In the genomic region with DNA sequence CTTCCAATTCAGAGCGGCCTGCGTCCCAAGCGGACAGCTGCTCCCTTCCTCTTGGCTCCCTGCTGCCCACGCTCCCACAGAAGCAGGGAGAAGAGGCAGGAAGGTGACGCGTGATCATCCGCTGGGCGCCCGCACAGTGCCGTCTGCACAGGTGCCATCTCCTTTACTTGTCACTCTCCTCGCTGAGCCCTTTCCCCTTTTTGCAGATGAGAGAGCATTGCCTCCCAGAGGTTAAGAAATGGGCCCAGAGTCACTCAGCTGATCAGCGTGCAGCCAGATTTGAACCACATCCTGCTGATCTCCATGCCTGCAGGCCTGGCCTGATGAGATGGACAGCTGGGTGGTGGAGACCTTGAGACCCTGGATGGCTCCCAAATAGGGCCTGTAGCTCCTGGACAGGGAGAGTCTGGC, we compare ENCODE assay signal across 1 cellular context.
TF ChIP-seq lines count a peak whose summit lies in the region.

No MANE protein-coding gene starts in this region.

TF ChIP-seq in GM12878, 131 proteins besides CTCF, POLR2A, EP300 and RAD21 (continued from another document):
- TF ChIP-seq, protein P1, sequence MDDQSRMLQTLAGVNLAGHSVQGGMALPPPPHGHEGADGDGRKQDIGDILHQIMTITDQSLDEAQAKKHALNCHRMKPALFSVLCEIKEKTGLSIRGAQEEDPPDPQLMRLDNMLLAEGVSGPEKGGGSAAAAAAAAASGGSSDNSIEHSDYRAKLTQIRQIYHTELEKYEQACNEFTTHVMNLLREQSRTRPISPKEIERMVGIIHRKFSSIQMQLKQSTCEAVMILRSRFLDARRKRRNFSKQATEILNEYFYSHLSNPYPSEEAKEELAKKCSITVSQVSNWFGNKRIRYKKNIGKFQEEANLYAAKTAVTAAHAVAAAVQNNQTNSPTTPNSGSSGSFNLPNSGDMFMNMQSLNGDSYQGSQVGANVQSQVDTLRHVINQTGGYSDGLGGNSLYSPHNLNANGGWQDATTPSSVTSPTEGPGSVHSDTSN (IDR thresholded peaks at IDR 0.05; ENCODE audit: insufficient replicate concordance, low read depth, low read length) = peak; percentile 25
- TF ChIP-seq SREBF2 (IDR thresholded peaks at IDR 0.05; ENCODE audit: low read length) (no peak), EED (IDR thresholded peaks at IDR 0.05; ENCODE audit: low read depth) (0 out of 2 replicates have a peak, but pooled peaks have one; percentile 40), ZNF207 (IDR thresholded peaks at IDR 0.05; ENCODE audit: borderline replicate concordance) (0 out of 2 replicates have a peak, but pooled peaks have one; percentile 19), BHLHE40 (IDR thresholded peaks at IDR 0.05; ENCODE audit: borderline replicate concordance in 1 of 2, low read depth in 2 of 2, low read length in 1 of 2) (peak in 1 of 2 experiments; percentile 55; a peak in 2 of 4 replicates), SPI1 (IDR thresholded peaks at IDR 0.05; ENCODE audit: borderline replicate concordance, insufficient read depth, low read depth, low read length) (peak; percentile 43; the same call in 1 of the 2 replicates), IKZF2 (IDR thresholded peaks at IDR 0.05) (peak in 1 of 2 experiments; percentile 11; a peak in 2 of 4 replicates)
